In the genomic region with DNA sequence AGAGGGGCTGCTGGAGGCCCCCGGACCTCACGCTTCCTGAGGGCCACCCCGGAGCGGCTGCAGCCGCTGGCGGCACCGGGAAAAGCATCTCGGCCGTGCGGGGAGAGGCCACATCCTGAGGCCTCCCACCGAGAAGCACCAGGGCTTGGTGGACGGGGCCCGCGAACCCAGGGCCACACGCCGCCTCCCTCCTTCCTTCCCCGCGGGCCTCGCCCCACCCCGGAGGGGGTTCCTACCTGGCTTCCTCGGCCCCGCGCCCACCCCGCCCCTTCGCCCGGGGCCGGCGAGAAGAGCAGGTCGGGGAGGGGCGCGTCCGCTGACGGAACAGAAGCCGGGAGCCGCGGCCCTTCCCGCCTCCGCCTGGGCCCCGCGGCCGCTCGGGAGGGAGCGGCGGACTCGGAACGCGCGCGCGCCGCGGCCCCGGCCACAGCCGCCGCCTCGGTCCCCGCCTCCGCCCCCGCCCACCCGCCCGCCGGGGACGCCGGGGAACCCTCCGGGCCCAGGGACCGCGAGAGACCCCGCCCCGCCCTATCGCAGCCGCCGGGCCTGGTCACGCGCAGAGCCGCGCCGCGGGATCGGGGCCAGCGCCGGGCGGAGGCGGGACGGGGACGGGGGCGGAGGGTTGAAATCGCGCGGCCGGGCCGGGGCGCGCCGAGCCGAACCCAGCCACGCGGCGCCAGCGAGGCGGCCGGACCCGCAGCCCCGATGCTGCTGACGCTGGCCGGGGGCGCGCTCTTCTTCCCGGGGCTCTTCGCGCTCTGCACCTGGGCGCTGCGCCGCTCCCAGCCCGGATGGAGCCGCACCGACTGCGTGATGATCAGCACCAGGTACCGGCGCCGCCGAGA, we compare ENCODE assay signal across 1 cellular context.
TF ChIP-seq lines count a peak whose summit lies in the region.

A gene (plus strand): TSS at position 654 of the 845 bp plus-strand sequence. CDS start 52 bp downstream, at position 706.

TF ChIP-seq in A549, 52 proteins besides CTCF, POLR2A, EP300 and RAD21 (continued from another document):
- TF ChIP-seq, protein P1, sequence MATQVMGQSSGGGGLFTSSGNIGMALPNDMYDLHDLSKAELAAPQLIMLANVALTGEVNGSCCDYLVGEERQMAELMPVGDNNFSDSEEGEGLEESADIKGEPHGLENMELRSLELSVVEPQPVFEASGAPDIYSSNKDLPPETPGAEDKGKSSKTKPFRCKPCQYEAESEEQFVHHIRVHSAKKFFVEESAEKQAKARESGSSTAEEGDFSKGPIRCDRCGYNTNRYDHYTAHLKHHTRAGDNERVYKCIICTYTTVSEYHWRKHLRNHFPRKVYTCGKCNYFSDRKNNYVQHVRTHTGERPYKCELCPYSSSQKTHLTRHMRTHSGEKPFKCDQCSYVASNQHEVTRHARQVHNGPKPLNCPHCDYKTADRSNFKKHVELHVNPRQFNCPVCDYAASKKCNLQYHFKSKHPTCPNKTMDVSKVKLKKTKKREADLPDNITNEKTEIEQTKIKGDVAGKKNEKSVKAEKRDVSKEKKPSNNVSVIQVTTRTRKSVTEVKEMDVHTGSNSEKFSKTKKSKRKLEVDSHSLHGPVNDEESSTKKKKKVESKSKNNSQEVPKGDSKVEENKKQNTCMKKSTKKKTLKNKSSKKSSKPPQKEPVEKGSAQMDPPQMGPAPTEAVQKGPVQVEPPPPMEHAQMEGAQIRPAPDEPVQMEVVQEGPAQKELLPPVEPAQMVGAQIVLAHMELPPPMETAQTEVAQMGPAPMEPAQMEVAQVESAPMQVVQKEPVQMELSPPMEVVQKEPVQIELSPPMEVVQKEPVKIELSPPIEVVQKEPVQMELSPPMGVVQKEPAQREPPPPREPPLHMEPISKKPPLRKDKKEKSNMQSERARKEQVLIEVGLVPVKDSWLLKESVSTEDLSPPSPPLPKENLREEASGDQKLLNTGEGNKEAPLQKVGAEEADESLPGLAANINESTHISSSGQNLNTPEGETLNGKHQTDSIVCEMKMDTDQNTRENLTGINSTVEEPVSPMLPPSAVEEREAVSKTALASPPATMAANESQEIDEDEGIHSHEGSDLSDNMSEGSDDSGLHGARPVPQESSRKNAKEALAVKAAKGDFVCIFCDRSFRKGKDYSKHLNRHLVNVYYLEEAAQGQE (IDR thresholded peaks at IDR 0.05): no peak; the same call in 1 of the 2 replicates
- TF ChIP-seq RFX5 (IDR thresholded peaks at IDR 0.05) (no peak), CEBPB (IDR thresholded peaks at IDR 0.05) (no peak), SMC3 (IDR thresholded peaks at IDR 0.05) (no peak), EHF (CRISPR knock-in tag; IDR thresholded peaks at IDR 0.05) (no peak), MAFK (IDR thresholded peaks at IDR 0.05; ENCODE audit: partially characterized antibody) (no peak), RNF2 (IDR thresholded peaks at IDR 0.05; ENCODE audit: borderline replicate concordance, low read depth) (no peak)
- TF ChIP-seq, protein P2, sequence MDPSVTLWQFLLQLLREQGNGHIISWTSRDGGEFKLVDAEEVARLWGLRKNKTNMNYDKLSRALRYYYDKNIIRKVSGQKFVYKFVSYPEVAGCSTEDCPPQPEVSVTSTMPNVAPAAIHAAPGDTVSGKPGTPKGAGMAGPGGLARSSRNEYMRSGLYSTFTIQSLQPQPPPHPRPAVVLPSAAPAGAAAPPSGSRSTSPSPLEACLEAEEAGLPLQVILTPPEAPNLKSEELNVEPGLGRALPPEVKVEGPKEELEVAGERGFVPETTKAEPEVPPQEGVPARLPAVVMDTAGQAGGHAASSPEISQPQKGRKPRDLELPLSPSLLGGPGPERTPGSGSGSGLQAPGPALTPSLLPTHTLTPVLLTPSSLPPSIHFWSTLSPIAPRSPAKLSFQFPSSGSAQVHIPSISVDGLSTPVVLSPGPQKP (IDR thresholded peaks at IDR 0.05; ENCODE audit: low read depth, low read length): no peak
